In the genomic region with DNA sequence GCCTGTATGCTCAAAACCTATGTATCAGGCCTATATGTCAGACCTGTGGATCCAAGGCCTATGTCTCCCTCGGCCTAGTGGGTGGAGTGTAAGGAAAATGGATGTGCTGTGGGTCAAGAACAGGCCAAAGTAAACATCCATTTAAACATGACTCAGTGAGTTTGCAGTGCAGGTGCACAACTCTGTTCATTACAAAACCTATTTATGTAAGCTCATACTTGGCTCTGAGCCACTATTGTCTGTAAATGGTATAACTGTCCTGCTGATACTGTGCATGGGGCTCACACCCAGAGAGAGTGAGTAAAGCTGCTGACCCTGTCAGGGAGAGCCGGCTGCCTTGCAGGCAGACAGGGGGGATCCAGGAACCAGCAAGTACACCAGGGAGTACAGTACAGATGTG, we compare ENCODE assay signal across 12 cellular contexts.
DNase-seq lines count a peak whose midpoint lies in the region; ATAC-seq and TF ChIP-seq lines count a peak whose summit lies in the region.
"Had no signal": no experiment of that assay in that cellular context is flagged by ENCODE, and none has a peak within 500 bp of the region (broad histone marks: within the 10 kb centered on the region; RNA-seq: fewer than 3 reads in every experiment).

No MANE protein-coding gene starts in this region.

- no peaks in the 10 kb centered on the region for H3K4me1 ChIP-seq in left lung
- H3K4me1 ChIP-seq in tibial nerve, result no peaks in the 10 kb centered on the region

- TF ChIP-seq POLR2A in tibial nerve (IDR thresholded peaks at IDR 0.05), result no peak

- ATAC-seq in left lung (peak; percentile 27), HG02970 (IDR thresholded peaks at IDR 0.05; ENCODE audit: low FRiP score, unreplicated experiment) (no peak)

- TF ChIP-seq CTCF in astrocyte of the spinal cord (IDR thresholded peaks at IDR 0.05; ENCODE audit: low read depth, low read length) (no peak), left lung (IDR thresholded peaks at IDR 0.05) (no peak), tibial nerve (IDR thresholded peaks at IDR 0.05) (no peak)

- no peak for TF ChIP-seq EP300 in tibial nerve (IDR thresholded peaks at IDR 0.05)

- H3K27ac ChIP-seq in left lung (no peak overlapping the region), tibial nerve (no peak overlapping the region)
- H3K27ac ChIP-seq: BLaER1 treated with 17β-estradiol and CSF1 and Interleukin-3, amounts not matched to agents 10 nM and 100 nM had no signal

- intact Hi-C loops in left lung (cut with DNase I), result no loop called here

- in situ Hi-C loops in astrocyte of the spinal cord (cut with HindIII; ENCODE audit: low sequenced_read_pairs), result no loop called here

- H3K9me3 ChIP-seq in left lung (peaks cover 0 to 13% of the 10 kb centered on the region in 2 donors), tibial nerve (peaks cover 0 to 3% (median 0%) of the 10 kb centered on the region in 4 donors)

- H3K27me3 ChIP-seq in left lung, result no peaks in the 10 kb centered on the region
- H3K27me3 ChIP-seq in tibial nerve, result no peaks in the 10 kb centered on the region
- H3K27me3 ChIP-seq: BLaER1 treated with 17β-estradiol and CSF1 and Interleukin-3, amounts not matched to agents 10 nM and 100 nM had no signal

- DNase-seq in DMS53 (lab: John Stamatoyannopoulos, UW) (peak; percentile 96), NCI-H146 (lab: John Stamatoyannopoulos, UW) (peak; percentile 70), astrocyte of the spinal cord (ENCODE audit: low read depth, low spot score) (peak; percentile 76), left lung (no peak), NCI-H1436 treated with DMSO at 0.1 percent for 48 hours (lab: John Stamatoyannopoulos, UW) (no peak), tibial nerve (ENCODE audit: low spot score in 2 of 2) (no peak)
- no peak for DNase-seq in activated naive CD4-positive, alpha-beta T cell (lab: John Stamatoyannopoulos, UW)
- DNase-seq: activated CD8-positive, alpha-beta memory T cell treated with anti-CD3 and anti-CD28 coated beads for 24 hours; activated naive CD8-positive, alpha-beta T cell treated with anti-CD3 and anti-CD28 coated beads, Interleukin-2, amount 10 ng/mL, durations not matched to agents 7 days and 5 days; OCI-M1 had no signal

- no peaks in the 10 kb centered on the region for H3K36me3 ChIP-seq in left lung
- H3K36me3 ChIP-seq in tibial nerve, result no peaks in the 10 kb centered on the region
- H3K36me3 ChIP-seq: BLaER1 treated with 17β-estradiol and CSF1 and Interleukin-3, amounts not matched to agents 10 nM and 100 nM had no signal

- H3K4me3 ChIP-seq in astrocyte of the spinal cord (ENCODE audit: low read depth, low read length) (no peak overlapping the region), left lung (no peak overlapping the region), tibial nerve (no peak overlapping the region)
- H3K4me3 ChIP-seq: BLaER1 treated with 17β-estradiol and CSF1 and Interleukin-3, amounts not matched to agents 10 nM and 100 nM had no signal

- 51 to 62% methylated on average over 2 of the region's 2 CpGs for WGBS in tibial nerve, 2 donors

Comparison
In these comparisons a context has a peak if more than half of its experiments do, and no peak if none do; other contexts are left out.
1. DNase-seq: peak in DMS53 (single experiment), NCI-H146 (single experiment) and astrocyte of the spinal cord (single experiment); none in left lung (0 of 2), activated naive CD4-positive, alpha-beta T cell (0 of 4), NCI-H1436 treated with DMSO at 0.1 percent for 48 hours (single experiment) and tibial nerve (0 of 2).